ENCODE assay signal across 20 cellular contexts in genomic region chr6:82298012-82298411, GRCh38. TPM values are rescaled to one million over a fixed set of nuclear protein-coding genes. Genes with fewer than 3 reads are reported as not detected.
DNase-seq lines count a peak whose midpoint lies in the region; ATAC-seq, FAIRE-seq and TF ChIP-seq lines count a peak whose summit lies in the region.
"Had no signal": no experiment of that assay in that cellular context is flagged by ENCODE, and none has a peak within 500 bp of the region (broad histone marks: within the 10 kb centered on the region; RNA-seq: fewer than 3 reads in every experiment).

No MANE protein-coding gene starts in this region.

- H2AFZ ChIP-seq in PC-9 = peak overlapping the region; percentile 83

- no peaks in the 10 kb centered on the region for H3F3A ChIP-seq in PC-9 (ENCODE audit: insufficient read depth, low read depth)

- peaks cover 8% of the 10 kb centered on the region; the same call in 1 of the 2 replicates for H3K4me1 ChIP-seq in PC-9 (replicated peaks; ENCODE audit: insufficient read depth)
- H3K4me1 ChIP-seq: gastroesophageal sphincter, vagina had no signal

- no peaks in the 10 kb centered on the region for H3K36me3 ChIP-seq in PC-9 (ENCODE audit: low read depth)
- no peaks in the 10 kb centered on the region for H3K36me3 ChIP-seq in bronchial epithelial cell (ENCODE audit: control insufficient read depth, insufficient read depth, low read length)
- H3K36me3 ChIP-seq: cardiac muscle cell, gastroesophageal sphincter, vagina had no signal

- CTCF ChIA-PET in PC-9 (lab: Charles Lee) = no interaction called here

- H3K27me3 ChIP-seq in PC-9 (ENCODE audit: insufficient read depth, low read depth) (no peaks in the 10 kb centered on the region), bronchial epithelial cell (ENCODE audit: control insufficient read depth, insufficient read depth, low read length) (no peaks in the 10 kb centered on the region)
- H3K27me3 ChIP-seq: cardiac muscle cell, gastroesophageal sphincter, vagina had no signal

- no TSS peak for BruUV-seq in PC-9 (replicated peaks; lab: Mats Ljungman, UMichigan)

- H3K4me3 ChIP-seq in PC-9 (peak overlapping the region; percentile 46; the same call in 1 of the 2 replicates), bronchial epithelial cell (ENCODE audit: low read depth, low read length) (no peak overlapping the region)
- H3K4me3 ChIP-seq: cardiac muscle cell, gastroesophageal sphincter, vagina had no signal

- intact Hi-C loops in PC-9 (cut with micrococcal nuclease; ENCODE audit: unreplicated experiment) = loop anchor here (5.0 kb wide), 1 partner anchor 34 kb away; no protein-coding TSS in a partner anchor

- ATAC-seq in effector memory CD8-positive, alpha-beta T cell (replicated peaks) = no peak
- ATAC-seq in HG03039 (IDR thresholded peaks at IDR 0.05; ENCODE audit: unreplicated experiment) = no peak
- no peak for ATAC-seq in HG03354 (IDR thresholded peaks at IDR 0.05; ENCODE audit: poor library complexity, severe bottlenecking, unreplicated experiment)
- ATAC-seq: gastroesophageal sphincter, Panc1 had no signal

- H3K4me2 ChIP-seq in PC-9 = peak overlapping the region; percentile 77

- H3K4me3 Mint-ChIP-seq in effector memory CD8-positive, alpha-beta T cell = no peak overlapping the region
- H3K4me3 Mint-ChIP-seq: activated naive CD4-positive, alpha-beta T cell treated with anti-CD3 and anti-CD28 coated beads, Interleukin-2, amount 50 U/mL, for 24 hours; neural crest cell; T-helper 1 cell treated with Interleukin-12 subunit alpha and Interleukin-12 subunit beta and Interleukin-4 antibody, amounts not matched to agents 30 μg/mL and 1 μg/mL, for 36 hours had no signal

- peaks cover 28 to 36% of the 10 kb centered on the region in 2 donors for H3K27me3 Mint-ChIP-seq in effector memory CD8-positive, alpha-beta T cell

- H3K36me3 Mint-ChIP-seq in effector memory CD8-positive, alpha-beta T cell (ENCODE audit: insufficient read depth) = no peaks in the 10 kb centered on the region
- H3K36me3 Mint-ChIP-seq: activated naive CD4-positive, alpha-beta T cell treated with anti-CD3 and anti-CD28 coated beads, Interleukin-2, amount 50 U/mL, for 24 hours had no signal

- H4K20me1 ChIP-seq in PC-9 (ENCODE audit: insufficient read depth) = no peaks in the 10 kb centered on the region

- no peak for FAIRE-seq in bronchial epithelial cell (lab: Jason Lieb, UNC)

- TF ChIP-seq CTCF in PC-9 (conservative IDR thresholded peaks at IDR 0.05) (no peak), bronchial epithelial cell (IDR thresholded peaks at IDR 0.05; ENCODE audit: insufficient read depth, low read length, severe bottlenecking) (no peak)

- H3K27ac Mint-ChIP-seq in effector memory CD8-positive, alpha-beta T cell = no peak overlapping the region
- H3K27ac Mint-ChIP-seq: activated naive CD4-positive, alpha-beta T cell treated with anti-CD3 and anti-CD28 coated beads, Interleukin-2, amount 50 U/mL, for 24 hours; T-helper 1 cell treated with Interleukin-12 subunit alpha and Interleukin-12 subunit beta and Interleukin-4 antibody, amounts not matched to agents 30 μg/mL and 1 μg/mL, for 36 hours had no signal

- H3K27ac ChIP-seq in PC-9 = peak overlapping the region; percentile 74
- H3K27ac ChIP-seq: cardiac muscle cell, gastroesophageal sphincter, vagina had no signal

- DNase-seq in H4 (ENCODE audit: low spot score) = peak; percentile 16
- DNase-seq in PC-9 = peak; percentile 25 to 87
- peak; percentile 86 for DNase-seq in bronchial epithelial cell (ENCODE audit: low read depth)
- peak; percentile 17 for DNase-seq in non-pigmented ciliary epithelial cell (ENCODE audit: low read depth)
- DNase-seq in NCI-H146 treated with DMSO at 0.1 percent for 48 hours (lab: John Stamatoyannopoulos, UW; ENCODE audit: unreplicated experiment) = no peak
- no peak for DNase-seq in effector memory CD8-positive, alpha-beta T cell
- DNase-seq: activated CD4-positive, alpha-beta T cell treated with anti-CD3 and anti-CD28 coated beads for 1 hour; AML-193; effector memory CD4-positive, alpha-beta T cell; NCI-H69; retina had no signal

- no peaks in the 10 kb centered on the region for H3K9me3 Mint-ChIP-seq in effector memory CD8-positive, alpha-beta T cell

- POLR2A ChIA-PET in PC-9 (lab: Charles Lee; ENCODE audit: unreplicated experiment) = no interaction called here

- H3K4me1 Mint-ChIP-seq in effector memory CD8-positive, alpha-beta T cell (ENCODE audit: low read depth in 2 of 2) = no peaks in the 10 kb centered on the region
- H3K4me1 Mint-ChIP-seq: activated naive CD4-positive, alpha-beta T cell treated with anti-CD3 and anti-CD28 coated beads, Interleukin-2, amount 50 U/mL, for 24 hours; neural crest cell had no signal

- no peaks in the 10 kb centered on the region for H3K9me3 ChIP-seq in PC-9 (ENCODE audit: insufficient read depth, low read depth)
- H3K9me3 ChIP-seq: gastroesophageal sphincter, vagina had no signal

- H3K79me2 ChIP-seq in PC-9 (ENCODE audit: low read depth) = no peaks in the 10 kb centered on the region

- no peaks in the 10 kb centered on the region for H3K9me2 ChIP-seq in PC-9 (ENCODE audit: insufficient read depth)

RNA-seq across cellular contexts. Expression of gene IBTK, which starts 50.5 kb away (rescaled TPM):
- 12.9 and 16.2 TPM in 2 replicates for total RNA-seq in H4 (2014; rRNA removed; shearing (Covaris generic))
- total RNA-seq in PC-9 (2021) (23.1 and 25.9 TPM in 2 replicates), bronchial epithelial cell (92.9 and 103 TPM in 2 replicates)

Comparison
In these comparisons a context has a peak if more than half of its experiments do, and no peak if none do; other contexts are left out.
1. DNase-seq: peak in H4 (single experiment), PC-9 (2 of 2), bronchial epithelial cell (single experiment) and non-pigmented ciliary epithelial cell (single experiment); none in NCI-H146 treated with DMSO at 0.1 percent for 48 hours (single experiment) and effector memory CD8-positive, alpha-beta T cell (0 of 3).